Comparison of ENCODE assay signal across 20 cellular contexts in genomic region chr18:51603551-51603950, GRCh38.
"Had no signal": no experiment of that assay in that cellular context is flagged by ENCODE, and none has a peak within 500 bp of the region (broad histone marks: within the 10 kb centered on the region; RNA-seq: fewer than 3 reads in every experiment).

No MANE protein-coding gene starts in this region.

- FAIRE-seq: astrocyte, frontal cortex, kidney, urothelium cell line had no signal

- H3K36me3 ChIP-seq: tibial nerve had no signal

- H3K27me3 ChIP-seq: tibial nerve had no signal

- H3K27ac ChIP-seq: tibial nerve had no signal

- H3K9me3 ChIP-seq: tibial nerve had no signal

- H3K4me1 ChIP-seq: tibial nerve had no signal

- H3K4me3 ChIP-seq: tibial nerve had no signal

- DNase-seq: activated CD4-positive, alpha-beta T cell treated with anti-CD3 and anti-CD28 coated beads, Interleukin-2, amount 50 U/mL, for 1 hour; activated CD4-positive, CD25-positive, alpha-beta regulatory T cell treated with anti-CD3 and anti-CD28 coated beads, Interleukin-2, amount 50 U/mL, for 72 hours; activated CD8-positive, alpha-beta memory T cell treated with anti-CD3 and anti-CD28 coated beads for 24 hours; activated CD8-positive, alpha-beta memory T cell treated with anti-CD3 and anti-CD28 coated beads, Interleukin-2, amount 50 U/mL, for 48 hours; activated effector memory CD4-positive, alpha-beta T cell treated with anti-CD3 and anti-CD28 coated beads, Interleukin-2, amount 50 U/mL, for 16 hours; activated naive CD4-positive, alpha-beta T cell treated with anti-CD3 and anti-CD28 coated beads, Interleukin-2, amount 50 U/mL, for 16 hours; activated T-cell treated with anti-CD3 and anti-CD28 coated beads, Interleukin-2, amount 50 U/mL, for 48 hours; cerebellar nuclear complex; cortex of kidney; head of caudate nucleus; kidney; midbrain; nucleus accumbens; posterior cingulate gyrus; stimulated activated CD4-positive, alpha-beta T cell treated with anti-CD3 and anti-CD28 coated beads, Interleukin-2, amount 100 ng/mL, for 24 hours; stimulated activated naive CD8-positive, alpha-beta T cell treated with anti-CD3 and anti-CD28 coated beads, Interleukin-15, Interleukin-2, amounts not matched to agents 100 U/mL and 50 U/mL, for 24 hours had no signal
